ENCODE assay signal across 10 cellular contexts in the genomic region with DNA sequence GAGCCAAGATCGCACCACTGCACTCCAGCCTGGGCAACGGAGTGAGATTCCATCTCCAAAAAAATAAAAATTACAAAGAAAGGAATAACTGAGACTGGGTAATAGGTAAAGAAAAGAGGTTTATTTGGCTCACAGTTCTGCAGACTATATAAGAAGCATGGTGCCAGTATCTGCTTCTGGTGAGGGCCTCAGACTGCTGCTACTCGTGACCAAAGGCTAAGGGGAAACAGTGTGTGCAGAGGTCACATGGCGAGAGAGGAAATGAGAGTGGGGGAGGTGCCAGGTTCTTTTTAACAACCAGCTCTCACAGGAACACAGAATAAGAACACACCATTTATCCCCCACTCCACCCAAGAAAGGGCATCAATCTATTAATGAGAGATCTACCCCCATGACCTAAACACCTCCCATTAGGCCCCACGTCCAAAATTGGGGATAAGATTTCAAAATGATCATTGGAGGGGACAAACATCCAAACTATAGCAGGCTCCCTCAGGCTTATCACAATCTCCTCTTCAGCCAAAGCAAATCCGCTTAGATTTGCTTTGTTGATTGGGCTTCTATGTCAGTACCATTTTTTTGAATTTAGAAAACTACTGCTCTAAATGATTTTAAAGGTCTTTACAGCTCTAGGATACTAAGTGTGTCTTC.
DNase-seq lines count a peak whose midpoint lies in the region; ATAC-seq, FAIRE-seq and TF ChIP-seq lines count a peak whose summit lies in the region.
"Had no signal": no experiment of that assay in that cellular context is flagged by ENCODE, and none has a peak within 500 bp of the region (broad histone marks: within the 10 kb centered on the region; RNA-seq: fewer than 3 reads in every experiment).

No MANE protein-coding gene starts in this region.

- H3K4me1 ChIP-seq in Panc1 (ENCODE audit: control insufficient read depth, insufficient read depth, low read length) (peaks cover 12% of the 10 kb centered on the region; the same call in 1 of the 2 replicates), HepG2 (ENCODE audit: insufficient read depth, low read length) (peaks cover 75% of the 10 kb centered on the region), kidney (ENCODE audit: control insufficient read depth in 1 of 2, insufficient read depth in 1 of 2, low read depth in 1 of 2, low read length in 2 of 2) (peaks cover 3 to 8% of the 10 kb centered on the region in 2 donors)

- H3K9ac ChIP-seq in HepG2 (ENCODE audit: insufficient read depth, low read depth, low read length) (no peak overlapping the region), kidney (ENCODE audit: low read length in 2 of 2) (no peak overlapping the region)

- DNase-seq in D721Med (ENCODE audit: insufficient read length, low spot score), result no peak
- no peak for DNase-seq in Panc1 (ENCODE audit: low read depth, low spot score)
- no peak for DNase-seq in HepG2 (ENCODE audit: low spot score)
- no peak for DNase-seq in kidney
- DNase-seq in mesothelial cell of epicardium (ENCODE audit: low spot score in 2 of 2, unreplicated experiment in 2 of 2), result no peak
- DNase-seq: activated CD4-positive, alpha-beta T cell treated with anti-CD3 and anti-CD28 coated beads, Interleukin-2, amount 50 U/mL, for 1 hour had no signal

- 53% methylated on average over 6 of the region's 6 CpGs for whole genome bisulfite sequencing in HepG2 (ENCODE audit: low lambda C conversion rate)

- no peaks in the 10 kb centered on the region for H3K27me3 Mint-ChIP-seq in mesothelial cell of epicardium (ENCODE audit: low read depth)

- intact Hi-C loops in Panc1 (cut with micrococcal nuclease; ENCODE audit: unreplicated experiment) (loop anchor here (10.0 kb wide), 1 partner anchor 53 kb away; no protein-coding TSS in a partner anchor), HepG2 (cut with micrococcal nuclease; ENCODE audit: unreplicated experiment) (no loop called here), kidney (cut with DNase I) (no loop called here)

- H3K4me2 ChIP-seq in HepG2 (ENCODE audit: low read depth, low read length), result no peak overlapping the region; the same call in 1 of the 2 replicates

- H3K27ac ChIP-seq in Panc1 (ENCODE audit: low read length) (peak overlapping the region; percentile 48; the same call in 1 of the 2 replicates), HepG2 (ENCODE audit: extremely low read length, insufficient read depth, low read length) (no peak overlapping the region), kidney (ENCODE audit: low read depth in 2 of 2, low read length in 2 of 2) (no peak overlapping the region)
- H3K27ac ChIP-seq: gastroesophageal sphincter had no signal

- no peaks in the 10 kb centered on the region for H3K36me3 Mint-ChIP-seq in mesothelial cell of epicardium

- no peak overlapping the region for H2AFZ ChIP-seq in HepG2 (ENCODE audit: low read length)

- H3K27me3 ChIP-seq in Panc1 (ENCODE audit: control insufficient read depth, insufficient read depth, low read length) (no peaks in the 10 kb centered on the region), HepG2 (ENCODE audit: control insufficient read depth in 1 of 2, insufficient read depth in 2 of 2, low read length in 2 of 2) (no peaks in the 10 kb centered on the region)
- H3K27me3 ChIP-seq: gastroesophageal sphincter had no signal

- H3K4me3 ChIP-seq in Panc1 (ENCODE audit: low read depth in 2 of 2, low read length in 2 of 2) (no peak overlapping the region), HepG2 (replicated peaks in 1 of 3; ENCODE audit: insufficient read depth in 1 of 3, low read depth in 2 of 3, low read length in 3 of 3) (no peak overlapping the region), kidney (ENCODE audit: low read length in 2 of 2) (no peak overlapping the region)
- H3K4me3 ChIP-seq: gastroesophageal sphincter had no signal

- CTCF ChIA-PET in Panc1 (lab: Charles Lee) (no interaction called here), HepG2 (lab: Yijun Ruan, JAX; ENCODE audit: low intra/inter-chr PET ratio, low total read pairs) (no interaction called here)

- in situ Hi-C loops in Panc1 (cut with HindIII; ENCODE audit: low pct_unique_long_range_greater_than_20kb, low sequenced_read_pairs), result no loop called here
- in situ Hi-C loops in HepG2 (cut with HindIII; ENCODE audit: extremely low pct_ligation_motif_present, low pct_unique_long_range_greater_than_20kb), result no loop called here

- no peaks in the 10 kb centered on the region for H3K9me3 Mint-ChIP-seq in mesothelial cell of epicardium

- H3K36me3 ChIP-seq in Panc1 (ENCODE audit: control insufficient read depth, insufficient read depth, low read length), result no peaks in the 10 kb centered on the region
- H3K36me3 ChIP-seq in HepG2 (replicated peaks in 1 of 2; ENCODE audit: control insufficient read depth in 1 of 2, insufficient read depth in 2 of 2, low read length in 2 of 2), result no peaks in the 10 kb centered on the region
- H3K36me3 ChIP-seq in kidney (ENCODE audit: control insufficient read depth in 1 of 2, insufficient read depth in 2 of 2, low read length in 2 of 2), result no peaks in the 10 kb centered on the region
- H3K36me3 ChIP-seq: gastroesophageal sphincter had no signal

- peaks cover 12% of the 10 kb centered on the region for H3K4me1 Mint-ChIP-seq in mesothelial cell of epicardium

- no peak for TF ChIP-seq RAD21 in HepG2 (CRISPR knock-in tag; IDR thresholded peaks at IDR 0.05)

- H4K20me1 ChIP-seq in HepG2 (ENCODE audit: insufficient read depth, low read length), result no peaks in the 10 kb centered on the region

- TF ChIP-seq EP300 in HepG2 (IDR thresholded peaks at IDR 0.05; ENCODE audit: low read depth in 2 of 2, low read length in 2 of 2) (no peak; a peak in 1 of 4 replicates), HepG2 (CRISPR knock-in tag; IDR thresholded peaks at IDR 0.05; ENCODE audit: borderline replicate concordance) (no peak)

- POLR2A ChIA-PET in Panc1 (lab: Charles Lee), result no interaction called here
- POLR2A ChIA-PET in HepG2 (lab: Yijun Ruan, JAX), result no interaction called here

- ATAC-seq in HG03139 (IDR thresholded peaks at IDR 0.05; ENCODE audit: unreplicated experiment) (peak; percentile 51), Panc1 (no peak), HepG2 (no peak; the same call in 2 of the 3 replicates), HG02884 (IDR thresholded peaks at IDR 0.05; ENCODE audit: unreplicated experiment) (no peak), GM18873 (IDR thresholded peaks at IDR 0.05; ENCODE audit: low FRiP score, unreplicated experiment) (no peak)
- ATAC-seq: gastroesophageal sphincter had no signal

- no peak for TF ChIP-seq POLR2A in HepG2 (IDR thresholded peaks at IDR 0.05; ENCODE audit: insufficient read depth in 1 of 2, low read depth in 2 of 2, low read length in 2 of 2)

- TF ChIP-seq CTCF in D721Med (IDR thresholded peaks at IDR 0.05; ENCODE audit: insufficient read depth, missing control alignments) (no peak), Panc1 (IDR thresholded peaks at IDR 0.05) (no peak), HepG2 (CRISPR knock-in tag; IDR thresholded peaks at IDR 0.05) (no peak), kidney (IDR thresholded peaks at IDR 0.05; ENCODE audit: borderline replicate concordance, extremely low read depth, insufficient read depth) (no peak), mesothelial cell of epicardium (IDR thresholded peaks at IDR 0.05; ENCODE audit: unreplicated experiment) (no peak)

- FAIRE-seq in D721Med (lab: Jason Lieb, UNC) (peak; percentile 11), HepG2 (lab: Jason Lieb, UNC) (no peak), kidney (lab: Jason Lieb, UNC) (no peak)

- H3K79me2 ChIP-seq in HepG2 (ENCODE audit: insufficient read depth, low read length), result no peaks in the 10 kb centered on the region

- H3K4me3 Mint-ChIP-seq in mesothelial cell of epicardium, result no peak overlapping the region

- no peaks in the 10 kb centered on the region for H3K9me3 ChIP-seq in Panc1 (ENCODE audit: control insufficient read depth, insufficient read depth, low read depth, low read length)
- H3K9me3 ChIP-seq in HepG2 (ENCODE audit: low read length), result no peaks in the 10 kb centered on the region
- peaks cover 0 to 3% of the 10 kb centered on the region in 2 donors for H3K9me3 ChIP-seq in kidney (ENCODE audit: control insufficient read depth in 1 of 2, low read length in 2 of 2)
- H3K9me3 ChIP-seq: gastroesophageal sphincter had no signal

- BruUV-seq in Panc1 (replicated peaks; lab: Mats Ljungman, UMichigan), result no TSS peak
- no TSS peak for BruUV-seq in HepG2 (replicated peaks; lab: Mats Ljungman, UMichigan)

- no peak overlapping the region for H3K27ac Mint-ChIP-seq in mesothelial cell of epicardium

TF ChIP-seq in HepG2, 621 proteins besides CTCF, POLR2A, EP300 and RAD21 (continues in another document):
- TF ChIP-seq ZFP1 (CRISPR knock-in tag; IDR thresholded peaks at IDR 0.05) (no peak), ZFP36 (IDR thresholded peaks at IDR 0.05; ENCODE audit: borderline replicate concordance, low read depth, low read length, partially characterized antibody) (no peak), SALL2 (CRISPR knock-in tag; IDR thresholded peaks at IDR 0.05) (no peak), STAT5B (CRISPR knock-in tag; IDR thresholded peaks at IDR 0.05) (no peak), AGO2 (optimal IDR thresholded peaks at IDR 0.05; ENCODE audit: low read depth, low read length) (no peak), PPARG (CRISPR knock-in tag; conservative IDR thresholded peaks at IDR 0.05) (peak; percentile 88), SALL1 (CRISPR knock-in tag; IDR thresholded peaks at IDR 0.05) (peak; percentile 9; the same call in 1 of the 2 replicates), ATF7-NPFF (CRISPR knock-in tag; IDR thresholded peaks at IDR 0.05; ENCODE audit: low read depth) (no peak), MATR3 (CRISPR knock-in tag; IDR thresholded peaks at IDR 0.05) (no peak)
- TF ChIP-seq, protein P1, sequence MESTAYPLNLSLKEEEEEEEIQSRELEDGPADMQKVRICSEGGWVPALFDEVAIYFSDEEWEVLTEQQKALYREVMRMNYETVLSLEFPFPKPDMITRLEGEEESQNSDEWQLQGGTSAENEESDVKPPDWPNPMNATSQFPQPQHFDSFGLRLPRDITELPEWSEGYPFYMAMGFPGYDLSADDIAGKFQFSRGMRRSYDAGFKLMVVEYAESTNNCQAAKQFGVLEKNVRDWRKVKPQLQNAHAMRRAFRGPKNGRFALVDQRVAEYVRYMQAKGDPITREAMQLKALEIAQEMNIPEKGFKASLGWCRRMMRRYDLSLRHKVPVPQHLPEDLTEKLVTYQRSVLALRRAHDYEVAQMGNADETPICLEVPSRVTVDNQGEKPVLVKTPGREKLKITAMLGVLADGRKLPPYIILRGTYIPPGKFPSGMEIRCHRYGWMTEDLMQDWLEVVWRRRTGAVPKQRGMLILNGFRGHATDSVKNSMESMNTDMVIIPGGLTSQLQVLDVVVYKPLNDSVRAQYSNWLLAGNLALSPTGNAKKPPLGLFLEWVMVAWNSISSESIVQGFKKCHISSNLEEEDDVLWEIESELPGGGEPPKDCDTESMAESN (CRISPR knock-in tag; conservative IDR thresholded peaks at IDR 0.05), result peak; percentile 52; the same call in 1 of the 2 replicates
- TF ChIP-seq, protein P2, sequence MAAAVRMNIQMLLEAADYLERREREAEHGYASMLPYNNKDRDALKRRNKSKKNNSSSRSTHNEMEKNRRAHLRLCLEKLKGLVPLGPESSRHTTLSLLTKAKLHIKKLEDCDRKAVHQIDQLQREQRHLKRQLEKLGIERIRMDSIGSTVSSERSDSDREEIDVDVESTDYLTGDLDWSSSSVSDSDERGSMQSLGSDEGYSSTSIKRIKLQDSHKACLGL (CRISPR knock-in tag; IDR thresholded peaks at IDR 0.05), result no peak
